ENCODE assay signal across 16 cellular contexts in the genomic region with DNA sequence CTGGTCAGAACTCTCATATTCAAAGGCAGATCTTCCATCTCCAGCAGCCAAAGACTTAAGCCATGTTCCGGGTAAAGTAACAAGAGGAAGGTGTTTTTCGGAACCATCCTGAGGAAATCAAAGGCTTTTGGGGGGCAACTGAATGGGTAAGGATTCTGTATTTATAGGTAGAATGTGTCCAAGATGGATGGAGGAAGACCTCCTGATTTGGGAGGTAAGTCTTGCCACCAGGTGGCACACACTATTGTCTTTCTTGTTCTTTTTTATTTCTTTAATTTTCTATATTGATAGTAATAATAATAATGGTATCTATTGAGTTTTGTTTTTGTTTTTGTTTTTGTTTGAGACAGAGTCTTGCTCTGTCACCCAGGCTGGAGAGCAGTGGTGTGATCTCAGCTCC. TPM values are rescaled to one million over a fixed set of nuclear protein-coding genes. Genes with fewer than 3 reads are reported as not detected.
A peak's percentile ranks its signal among the peaks of the same experiment; 100 is the strongest.
DNase-seq lines count a peak whose midpoint lies in the region; ATAC-seq, FAIRE-seq and TF ChIP-seq lines count a peak whose summit lies in the region.
"Had no signal": no experiment of that assay in that cellular context is flagged by ENCODE, and none has a peak within 500 bp of the region (broad histone marks: within the 10 kb centered on the region; RNA-seq: fewer than 3 reads in every experiment).

No MANE protein-coding gene starts in this region.

- POLR2A ChIA-PET in Panc1 (lab: Charles Lee) = no interaction called here

- H3K9me3 Mint-ChIP-seq in HFFc6 = no peaks in the 10 kb centered on the region

- H4K20me1 ChIP-seq in DOHH2 (ENCODE audit: control insufficient read depth, insufficient read depth, low read depth, low read length) = no peaks in the 10 kb centered on the region

- H3K27me3 ChIP-seq in DOHH2 (ENCODE audit: control insufficient read depth, low read length) = no peaks in the 10 kb centered on the region
- no peaks in the 10 kb centered on the region for H3K27me3 ChIP-seq in Panc1 (ENCODE audit: control insufficient read depth, insufficient read depth, low read length)
- no peaks in the 10 kb centered on the region for H3K27me3 ChIP-seq in transverse colon
- H3K27me3 ChIP-seq: SJCRH30 had no signal

- H3K27me3 Mint-ChIP-seq in HFFc6 (ENCODE audit: insufficient read depth) = peaks cover 6% of the 10 kb centered on the region

- no peaks in the 10 kb centered on the region for H3K36me3 Mint-ChIP-seq in HFFc6 (ENCODE audit: low read depth)

- H3K4me1 ChIP-seq in DOHH2 (ENCODE audit: control insufficient read depth, low read length) (peaks cover 69% of the 10 kb centered on the region), Panc1 (ENCODE audit: control insufficient read depth, insufficient read depth, low read length) (no peaks in the 10 kb centered on the region), transverse colon (no peaks in the 10 kb centered on the region)
- H3K4me1 ChIP-seq: SJCRH30 had no signal

- intact Hi-C loops in Panc1 (cut with micrococcal nuclease; ENCODE audit: unreplicated experiment) = no loop called here
- intact Hi-C loops in transverse colon (cut with DNase I; ENCODE audit: low total_unique reads) = no loop called here

- no peaks in the 10 kb centered on the region for H3K79me2 ChIP-seq in DOHH2 (ENCODE audit: control insufficient read depth, low read length)

- H3K4me2 ChIP-seq in DOHH2 (ENCODE audit: low read length) = no peak overlapping the region
- H3K4me2 ChIP-seq: A549 had no signal

- CTCF ChIA-PET in Panc1 (lab: Charles Lee) = no interaction called here

- ATAC-seq in Panc1 (no peak), GM19351 (IDR thresholded peaks at IDR 0.05; ENCODE audit: unreplicated experiment) (no peak)
- ATAC-seq: A549 had no signal

- in situ Hi-C loops in Panc1 (cut with HindIII; ENCODE audit: low pct_unique_long_range_greater_than_20kb, low sequenced_read_pairs) = no loop called here
- in situ Hi-C loops in transverse colon (cut with MboI; ENCODE audit: low pct_ligation_motif_present in 1 of 4, low pct_unique_long_range_greater_than_20kb in 1 of 4, low sequenced_read_pairs in 3 of 4) = no loop called here

- DNase-seq in HFFc6 = no peak
- no peak for DNase-seq in Panc1 (ENCODE audit: low read depth, low spot score)
- DNase-seq in epithelial cell of esophagus (ENCODE audit: low read depth) = no peak
- DNase-seq in hippocampal formation (lab: John Stamatoyannopoulos, UW) = no peak
- no peak for DNase-seq in transverse colon
- no peak for DNase-seq in GM12891 (ENCODE audit: insufficient read length, low spot score)
- DNase-seq: GOT3, NCI-H1048, NCI-H2227 treated with DMSO at 0.1 percent for 48 hours, NCI-H524, SJCRH30 had no signal

- no peak for TF ChIP-seq EP300 in transverse colon (IDR thresholded peaks at IDR 0.05; ENCODE audit: low read depth)

- H3K4me3 ChIP-seq in DOHH2 (ENCODE audit: low read length) (no peak overlapping the region), Panc1 (ENCODE audit: low read depth in 2 of 2, low read length in 2 of 2) (no peak overlapping the region), epithelial cell of esophagus (ENCODE audit: low read length) (no peak overlapping the region), transverse colon (no peak overlapping the region)
- H3K4me3 ChIP-seq: A549, SJCRH30 had no signal

- no peak for TF ChIP-seq POLR2A in transverse colon (IDR thresholded peaks at IDR 0.05)
- TF ChIP-seq POLR2A in GM12891 (IDR thresholded peaks at IDR 0.05; ENCODE audit: low read depth, low read length) = no peak

- H3K27ac ChIP-seq in DOHH2 (ENCODE audit: low read depth, low read length) (no peak overlapping the region), Panc1 (ENCODE audit: low read length) (no peak overlapping the region), transverse colon (no peak overlapping the region)
- H3K27ac ChIP-seq: A549, C4-2B, RWPE1, SJCRH30 had no signal

- no peaks in the 10 kb centered on the region for H3K9me2 ChIP-seq in DOHH2 (replicated peaks; ENCODE audit: control insufficient read depth, low read length)

- H3F3A ChIP-seq in DOHH2 (ENCODE audit: control insufficient read depth, insufficient read depth) = peaks cover 20% of the 10 kb centered on the region

- H3K27ac Mint-ChIP-seq in HFFc6 = no peak overlapping the region

- peaks cover 46% of the 10 kb centered on the region for H3K4me1 Mint-ChIP-seq in HFFc6 (ENCODE audit: low read depth)

- no peaks in the 10 kb centered on the region for H3K9me3 ChIP-seq in DOHH2 (ENCODE audit: control insufficient read depth, insufficient read depth, low read length)
- H3K9me3 ChIP-seq in Panc1 (ENCODE audit: control insufficient read depth, insufficient read depth, low read depth, low read length) = no peaks in the 10 kb centered on the region
- no peaks in the 10 kb centered on the region for H3K9me3 ChIP-seq in transverse colon
- H3K9me3 ChIP-seq: A549, SJCRH30 had no signal

- BruUV-seq in Panc1 (replicated peaks; lab: Mats Ljungman, UMichigan) = no TSS peak

- no peak for FAIRE-seq in GM12891 (lab: Jason Lieb, UNC)
- FAIRE-seq: A549 had no signal

- H3K36me3 ChIP-seq in DOHH2 (ENCODE audit: control insufficient read depth, low read length) (no peaks in the 10 kb centered on the region), Panc1 (ENCODE audit: control insufficient read depth, insufficient read depth, low read length) (no peaks in the 10 kb centered on the region), transverse colon (no peaks in the 10 kb centered on the region)
- H3K36me3 ChIP-seq: SJCRH30 had no signal

- TF ChIP-seq CTCF in DOHH2 (IDR thresholded peaks at IDR 0.05; ENCODE audit: low read depth, low read length, poor library complexity, severe bottlenecking) = peak; percentile 32
- TF ChIP-seq CTCF in HFFc6 (IDR thresholded peaks at IDR 0.05) = peak; percentile 51
- TF ChIP-seq CTCF in Panc1 (IDR thresholded peaks at IDR 0.05) = peak; percentile 28
- TF ChIP-seq CTCF in epithelial cell of esophagus (IDR thresholded peaks at IDR 0.05; ENCODE audit: insufficient read depth, low read depth, low read length, missing control alignments) = peak; percentile 28
- no peak for TF ChIP-seq CTCF in transverse colon (IDR thresholded peaks at IDR 0.05)

- H3K4me3 Mint-ChIP-seq in HFFc6 = no peak overlapping the region

- 79 to 96% methylated on average over 2 of the region's 2 CpGs for WGBS in transverse colon (ENCODE audit: low coverage in 1 of 2), 2 donors

TF ChIP-seq in GM12891, 5 proteins besides CTCF, POLR2A, EP300 and RAD21:
- TF ChIP-seq PAX5 (IDR thresholded peaks at IDR 0.05; ENCODE audit: insufficient read depth, low read length, severe bottlenecking) (no peak), SPI1 (IDR thresholded peaks at IDR 0.05; ENCODE audit: low read depth, low read length) (no peak), POLR2AphosphoS5 (IDR thresholded peaks at IDR 0.05; ENCODE audit: low read depth, low read length) (no peak), POU2F2 (IDR thresholded peaks at IDR 0.05; ENCODE audit: low read depth, low read length) (no peak), TAF1 (IDR thresholded peaks at IDR 0.05; ENCODE audit: low read depth, low read length) (no peak)

RNA-seq across cellular contexts. Expression of a gene that starts 53.0 kb away (rescaled TPM):
- total RNA-seq in HFFc6 (2021; fragmentation: NEBNext Ultra II Directional; extraction: Animal tissue kit (Norgen Biotek cat#: 25700)) = 10 to 100 TPM; 18.0 to 20.5 (median 19.9) TPM
- total RNA-seq in Panc1 (2021; ENCODE audit: unreplicated experiment) (19.1 TPM), transverse colon (10 to 100 TPM; 15.9 to 52.7 (median 49.4) TPM)
- polyA plus RNA-seq in Panc1 (2012; ENCODE audit: insufficient read length) = 8.3 TPM
- 6.4 TPM for polyA plus RNA-seq in GM12891 (2012; ENCODE audit: low read depth, missing spikeins)

RNA-seq across cellular contexts. Expression of a gene that starts 59.1 kb away (rescaled TPM):
- 10 to 100 TPM; 10.5 to 16.4 (median 15.2) TPM for total RNA-seq in HFFc6 (2021; fragmentation: NEBNext Ultra II Directional; extraction: Animal tissue kit (Norgen Biotek cat#: 25700))
- total RNA-seq in Panc1 (2021; ENCODE audit: unreplicated experiment) (30.6 TPM), transverse colon (1 to 10 TPM; 2.5 to 8.0 (median 3.4) TPM)
- polyA plus RNA-seq in Panc1 (2012; ENCODE audit: insufficient read length) = 25.6 TPM
- polyA plus RNA-seq in GM12891 (2012; ENCODE audit: low read depth, missing spikeins) = 3.5 TPM

Comparison
In these comparisons a context has a peak if more than half of its experiments do, and no peak if none do; other contexts are left out.
1. CTCF ChIP-seq: peak in DOHH2 (single experiment), HFFc6 (single experiment), Panc1 (single experiment) and epithelial cell of esophagus (single experiment); none in transverse colon (0 of 5).